Comparison of ENCODE assay signal across 16 cellular contexts in the genomic region with DNA sequence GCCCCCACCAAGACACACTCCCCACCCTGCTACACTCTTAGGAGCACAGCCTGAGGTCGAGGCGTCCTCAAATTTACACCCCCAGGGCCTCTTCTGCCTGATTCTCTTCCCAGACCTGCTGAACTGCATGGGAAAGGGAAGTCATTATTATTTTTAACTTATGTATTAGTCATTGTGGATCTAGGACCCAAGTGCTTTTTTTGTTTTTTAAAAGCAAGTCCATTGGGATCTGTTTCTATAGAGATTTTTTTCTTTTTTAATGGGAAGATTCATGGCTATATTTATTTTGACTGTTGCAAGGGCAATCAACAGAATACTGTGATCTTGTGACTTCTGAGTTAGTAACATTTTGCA.
A peak's percentile ranks its signal among the peaks of the same experiment; 100 is the strongest.
DNase-seq lines count a peak whose midpoint lies in the region; ATAC-seq, FAIRE-seq and TF ChIP-seq lines count a peak whose summit lies in the region.
"Had no signal": no experiment of that assay in that cellular context is flagged by ENCODE, and none has a peak within 500 bp of the region (broad histone marks: within the 10 kb centered on the region; RNA-seq: fewer than 3 reads in every experiment).

No MANE protein-coding gene starts in this region.

- ATAC-seq in HG02970 (IDR thresholded peaks at IDR 0.05; ENCODE audit: low FRiP score, unreplicated experiment) (no peak), GM18861 (IDR thresholded peaks at IDR 0.05; ENCODE audit: unreplicated experiment) (no peak)
- ATAC-seq: activated T-helper 17 cell treated with anti-CD3 and anti-CD28 coated beads, Interleukin-2, amount 50 U/mL, for 72 hours had no signal

- peaks cover 11% of the 10 kb centered on the region for H3K4me1 ChIP-seq in vagina

- H3K4me1 Mint-ChIP-seq in nephron, result peaks cover 18% of the 10 kb centered on the region

- intact Hi-C loops in vagina (cut with DNase I), result no loop called here

- no peak for TF ChIP-seq CTCF in bronchial epithelial cell (IDR thresholded peaks at IDR 0.05; ENCODE audit: insufficient read depth, low read length, severe bottlenecking)
- TF ChIP-seq CTCF in nephron (IDR thresholded peaks at IDR 0.05; ENCODE audit: unreplicated experiment in 3 of 3), result no peak
- no peak for TF ChIP-seq CTCF in vagina (IDR thresholded peaks at IDR 0.05)

- H3K27ac Mint-ChIP-seq in nephron, result peak overlapping the region; percentile 90 to 95 (median 93)
- H3K27ac Mint-ChIP-seq: activated CD4-positive, alpha-beta memory T cell treated with anti-CD3 and anti-CD28 coated beads, Interleukin-2, amount 10 ng/mL, durations not matched to agents 7 days and 5 days; activated T-helper 17 cell treated with anti-CD3 and anti-CD28 coated beads, Interleukin-2, amount 50 U/mL, for 72 hours had no signal

- no peaks in the 10 kb centered on the region for H3K9me3 Mint-ChIP-seq in nephron
- H3K9me3 Mint-ChIP-seq: activated CD4-positive, alpha-beta memory T cell treated with anti-CD3 and anti-CD28 coated beads, Interleukin-2, amount 10 ng/mL, durations not matched to agents 7 days and 5 days; activated T-helper 17 cell treated with anti-CD3 and anti-CD28 coated beads, Interleukin-2, amount 50 U/mL, for 72 hours had no signal

- DNase-seq in activated CD8-positive, alpha-beta memory T cell treated with anti-CD3 and anti-CD28 coated beads for 24 hours, result peak; percentile 32
- DNase-seq in activated CD8-positive, alpha-beta memory T cell treated with anti-CD3 and anti-CD28 coated beads, Interleukin-2, amount 50 U/mL, for 4 hours, result no peak
- DNase-seq in bronchial epithelial cell (ENCODE audit: low read depth) (peak; percentile 55), vagina (ENCODE audit: extremely low spot score in 2 of 2) (no peak), NCI-H2029 (lab: John Stamatoyannopoulos, UW) (no peak)
- DNase-seq: activated CD4-positive, alpha-beta memory T cell treated with anti-CD3 and anti-CD28 coated beads, Interleukin-2, amount 10 ng/mL, durations not matched to agents 7 days and 5 days; NCI-H1417 treated with DMSO at 0.1 percent for 48 hours; NCI-H446 had no signal

- no peak for TF ChIP-seq POLR2A in vagina (IDR thresholded peaks at IDR 0.05)

- H3K27me3 Mint-ChIP-seq in nephron (ENCODE audit: low read depth), result peaks cover 4% of the 10 kb centered on the region
- H3K27me3 Mint-ChIP-seq: activated CD4-positive, alpha-beta memory T cell treated with anti-CD3 and anti-CD28 coated beads, Interleukin-2, amount 10 ng/mL, durations not matched to agents 7 days and 5 days; activated T-helper 17 cell treated with anti-CD3 and anti-CD28 coated beads, Interleukin-2, amount 50 U/mL, for 72 hours had no signal

- no peaks in the 10 kb centered on the region for H3K9me3 ChIP-seq in vagina

- no peak for FAIRE-seq in bronchial epithelial cell (lab: Jason Lieb, UNC)
- FAIRE-seq: TTC549 had no signal

- no peaks in the 10 kb centered on the region for H3K36me3 ChIP-seq in bronchial epithelial cell (ENCODE audit: control insufficient read depth, insufficient read depth, low read length)
- peaks cover 0 to 11% of the 10 kb centered on the region in 2 donors for H3K36me3 ChIP-seq in vagina

- no peaks in the 10 kb centered on the region for H3K27me3 ChIP-seq in bronchial epithelial cell (ENCODE audit: control insufficient read depth, insufficient read depth, low read length)
- no peaks in the 10 kb centered on the region for H3K27me3 ChIP-seq in vagina

- H3K4me3 Mint-ChIP-seq in nephron, result no peak overlapping the region
- H3K4me3 Mint-ChIP-seq: activated CD4-positive, alpha-beta memory T cell treated with anti-CD3 and anti-CD28 coated beads, Interleukin-2, amount 10 ng/mL, durations not matched to agents 7 days and 5 days; activated T-helper 17 cell treated with anti-CD3 and anti-CD28 coated beads, Interleukin-2, amount 50 U/mL, for 72 hours had no signal

- peak overlapping the region; percentile 5 for H3K27ac ChIP-seq in vagina
- H3K27ac ChIP-seq: 22Rv1, C4-2B, SK-N-MC had no signal

- H3K4me3 ChIP-seq in bronchial epithelial cell (ENCODE audit: low read depth, low read length) (no peak overlapping the region), vagina (no peak overlapping the region)
- H3K4me3 ChIP-seq: SK-N-MC had no signal

- peaks cover 60% of the 10 kb centered on the region for H3K36me3 Mint-ChIP-seq in nephron (ENCODE audit: low read depth)

Comparison
In these comparisons a context has a peak if more than half of its experiments do, and no peak if none do; other contexts are left out.
1. DNase-seq: peak in activated CD8-positive, alpha-beta memory T cell treated with anti-CD3 and anti-CD28 coated beads for 24 hours (single experiment) and bronchial epithelial cell (single experiment); none in activated CD8-positive, alpha-beta memory T cell treated with anti-CD3 and anti-CD28 coated beads, Interleukin-2, amount 50 U/mL, for 4 hours (single experiment), vagina (0 of 2) and NCI-H2029 (single experiment).